ENCODE assay signal across 8 cellular contexts in genomic region chr5:103120607-103121200, GRCh38. TPM values are rescaled to one million over a fixed set of nuclear protein-coding genes. Genes with fewer than 3 reads are reported as not detected.
A peak's percentile ranks its signal among the peaks of the same experiment; 100 is the strongest.
DNase-seq lines count a peak whose midpoint lies in the region; ATAC-seq and TF ChIP-seq lines count a peak whose summit lies in the region.

No MANE protein-coding gene starts in this region.

- TF ChIP-seq CTCF in CD4-positive, alpha-beta T cell (IDR thresholded peaks at IDR 0.05), result no peak
- TF ChIP-seq CTCF in H9 (conservative IDR thresholded peaks at IDR 0.05), result no peak
- no peak for TF ChIP-seq CTCF in SU-DHL-6 (IDR thresholded peaks at IDR 0.05; ENCODE audit: insufficient read depth, low read length, poor library complexity, severe bottlenecking)

- H3K4me2 ChIP-seq in H9 (ENCODE audit: insufficient read depth, insufficient read length, low read length), result peak overlapping the region; percentile 95
- H3K4me2 ChIP-seq in SU-DHL-6 (ENCODE audit: low read depth, low read length, poor library complexity, severe bottlenecking), result peak overlapping the region; percentile 98

- H3K23me2 ChIP-seq in H9 (ENCODE audit: insufficient read length, low read depth, low read length, poor library complexity, severe bottlenecking), result peaks cover 4% of the 10 kb centered on the region

- no peaks in the 10 kb centered on the region for H3K36me3 ChIP-seq in SU-DHL-6 (ENCODE audit: low read length)
- H3K36me3 ChIP-seq in naive thymus-derived CD4-positive, alpha-beta T cell (ENCODE audit: control insufficient read depth in 2 of 3, insufficient read depth in 3 of 3, low read length in 3 of 3), result peaks cover 0 to 3% (median 0%) of the 10 kb centered on the region in 3 experiments

- no peaks in the 10 kb centered on the region for H3K79me2 ChIP-seq in H9 (ENCODE audit: insufficient read depth, low read length)
- H3K79me2 ChIP-seq in SU-DHL-6 (ENCODE audit: insufficient read depth, low read length), result peaks cover 73% of the 10 kb centered on the region

- no peaks in the 10 kb centered on the region for H3K27me3 ChIP-seq in CD4-positive, alpha-beta T cell (ENCODE audit: control insufficient read depth, insufficient read depth, low read length)
- no peaks in the 10 kb centered on the region for H3K27me3 ChIP-seq in H9 (ENCODE audit: insufficient read depth, low read length)
- H3K27me3 ChIP-seq in SU-DHL-6 (ENCODE audit: low read length), result no peaks in the 10 kb centered on the region
- no peaks in the 10 kb centered on the region for H3K27me3 ChIP-seq in naive thymus-derived CD4-positive, alpha-beta T cell (ENCODE audit: control insufficient read depth in 2 of 2, insufficient read depth in 2 of 2, low read length in 2 of 2)

- H2BK15ac ChIP-seq in H9 (ENCODE audit: low read depth, low read length), result no peak overlapping the region

- H2AK5ac ChIP-seq in H9 (ENCODE audit: insufficient read length, low read length), result no peak overlapping the region

- H3K27ac Mint-ChIP-seq in CD4-positive, alpha-beta T cell, result peak overlapping the region; percentile 97
- H3K27ac Mint-ChIP-seq in H9, result peak overlapping the region; percentile 96 to 100 (median 98); a peak in 6 of 7 replicates
- H3K27ac Mint-ChIP-seq in naive thymus-derived CD4-positive, alpha-beta T cell, result peak overlapping the region; percentile 92 to 100 (median 96)

- H3K4me1 Mint-ChIP-seq in CD4-positive, alpha-beta T cell (ENCODE audit: low read depth), result peaks cover 66% of the 10 kb centered on the region
- peaks cover 15 to 17% of the 10 kb centered on the region in 2 experiments for H3K4me1 Mint-ChIP-seq in H9
- peaks cover 28 to 75% (median 67%) of the 10 kb centered on the region in 7 donors for H3K4me1 Mint-ChIP-seq in naive thymus-derived CD4-positive, alpha-beta T cell

- H2BK120ac ChIP-seq in H9 (ENCODE audit: low read depth, low read length, poor library complexity, severe bottlenecking), result no peak overlapping the region

- no peak overlapping the region for H2BK5ac ChIP-seq in H9 (ENCODE audit: insufficient read length, low read length)

- H4K8ac ChIP-seq in H9 (replicated peaks; ENCODE audit: insufficient read length, low read depth, low read length), result no peak overlapping the region

- peak overlapping the region; percentile 98 for H3K4me3 ChIP-seq in SU-DHL-6 (ENCODE audit: insufficient read depth, low read length, poor library complexity, severe bottlenecking)
- peak overlapping the region; percentile 92 for H3K4me3 ChIP-seq in naive thymus-derived CD4-positive, alpha-beta T cell (ENCODE audit: low read length)

- H3K4ac ChIP-seq in H9 (ENCODE audit: low read depth, low read length), result no peak overlapping the region

- no peaks in the 10 kb centered on the region for H3K9me3 Mint-ChIP-seq in CD4-positive, alpha-beta T cell
- no peaks in the 10 kb centered on the region for H3K9me3 Mint-ChIP-seq in H9
- no peaks in the 10 kb centered on the region for H3K9me3 Mint-ChIP-seq in naive thymus-derived CD4-positive, alpha-beta T cell

- no peak overlapping the region for H3K23ac ChIP-seq in H9 (ENCODE audit: insufficient read length, low read depth, low read length)

- H3K18ac ChIP-seq in H9 (ENCODE audit: insufficient read length, low read depth, low read length), result peak overlapping the region; percentile 19

- H3K79me1 ChIP-seq in H9 (ENCODE audit: insufficient read depth, low read depth, low read length, poor library complexity, severe bottlenecking), result no peaks in the 10 kb centered on the region

- H4K20me1 ChIP-seq in H9 (ENCODE audit: control insufficient read depth, insufficient read depth, insufficient read length), result no peaks in the 10 kb centered on the region
- no peaks in the 10 kb centered on the region for H4K20me1 ChIP-seq in SU-DHL-6 (ENCODE audit: low read depth, low read length)

- no peak for ATAC-seq in CD4-positive, alpha-beta T cell (ENCODE audit: poor library complexity)
- ATAC-seq in naive thymus-derived CD4-positive, alpha-beta T cell, result no peak
- no peak for ATAC-seq in HG02798 (IDR thresholded peaks at IDR 0.05; ENCODE audit: poor library complexity, unreplicated experiment)
- no peak for ATAC-seq in HG03457 (IDR thresholded peaks at IDR 0.05; ENCODE audit: unreplicated experiment)

- no peaks in the 10 kb centered on the region for H3K9me2 ChIP-seq in SU-DHL-6 (replicated peaks; ENCODE audit: insufficient read depth, low read length)

- POLR2A ChIA-PET in CD4-positive, alpha-beta T cell (lab: Charles Lee), result interaction anchor here (0.5 to 3.1 kb wide), 16 partner anchors 8 to 365 kb away, joined by 3 to 52 read pairs (median 6); partner anchors contain the start of genes MACIR and PAM
- POLR2A ChIA-PET in naive thymus-derived CD4-positive, alpha-beta T cell (lab: Charles Lee), result interaction anchor here (0.6 to 2.4 kb wide), 14 partner anchors 8 to 441 kb away, joined by 3 to 27 read pairs (median 5); partner anchors contain the start of genes MACIR and NUDT12

- H2BK12ac ChIP-seq in H9 (ENCODE audit: insufficient read length, low read depth, low read length), result no peak overlapping the region

- no peaks in the 10 kb centered on the region for H3K4me1 ChIP-seq in H9 (ENCODE audit: insufficient read depth, low read length)
- peaks cover 9 to 29% of the 10 kb centered on the region in 2 donors for H3K4me1 ChIP-seq in naive thymus-derived CD4-positive, alpha-beta T cell (ENCODE audit: control insufficient read depth in 2 of 2, insufficient read depth in 2 of 2, low read length in 2 of 2)

- intact Hi-C loops in CD4-positive, alpha-beta T cell (cut with DNase I, micrococcal nuclease), result loop anchor here (2.0 to 5.0 kb wide), 2 partner anchors 137 to 138 kb away; partner anchors contain the start of gene MACIR (in 2 of the 2)
- intact Hi-C loops in naive thymus-derived CD4-positive, alpha-beta T cell (cut with micrococcal nuclease), result loop anchor here (1.0 to 5.0 kb wide), 8 partner anchors 9 to 823 kb away; partner anchors contain the start of genes MACIR (in 2 of the 2), PAM (in 2 of the 2), NUDT12 (in 1 of the 2) and SLCO4C1 (in 1 of the 2)

- H2AFZ ChIP-seq in H9 (ENCODE audit: low read length) (no peak overlapping the region), SU-DHL-6 (ENCODE audit: low read depth, low read length, severe bottlenecking) (peak overlapping the region; percentile 69)

- H3K4me3 Mint-ChIP-seq in CD4-positive, alpha-beta T cell, result peak overlapping the region; percentile 98
- peak overlapping the region; percentile 97 to 99 for H3K4me3 Mint-ChIP-seq in H9
- H3K4me3 Mint-ChIP-seq in naive thymus-derived CD4-positive, alpha-beta T cell, result peak overlapping the region; percentile 89 to 100 (median 96)

- H4K91ac ChIP-seq in H9 (ENCODE audit: insufficient read length, low read depth, low read length), result no peak overlapping the region

- H3T11ph ChIP-seq in H9 (ENCODE audit: low read length), result no peak overlapping the region

- H3K9ac ChIP-seq in H9 (ENCODE audit: extremely low read depth, insufficient read length, low read length), result peak overlapping the region; percentile 80
- peak overlapping the region; percentile 72 for H3K9ac ChIP-seq in SU-DHL-6 (ENCODE audit: low read length)

- H3K27me3 Mint-ChIP-seq in CD4-positive, alpha-beta T cell, result no peaks in the 10 kb centered on the region
- H3K27me3 Mint-ChIP-seq in H9 (ENCODE audit: low read depth), result no peaks in the 10 kb centered on the region
- no peaks in the 10 kb centered on the region for H3K27me3 Mint-ChIP-seq in naive thymus-derived CD4-positive, alpha-beta T cell

- no peaks in the 10 kb centered on the region for H3K9me3 ChIP-seq in CD4-positive, alpha-beta T cell (ENCODE audit: control insufficient read depth, low read length)
- H3K9me3 ChIP-seq in H9 (ENCODE audit: control insufficient read depth, low read depth, low read length) (no peaks in the 10 kb centered on the region), SU-DHL-6 (ENCODE audit: insufficient read depth, low read length) (no peaks in the 10 kb centered on the region)
- H3K9me3 ChIP-seq in naive thymus-derived CD4-positive, alpha-beta T cell (ENCODE audit: control insufficient read depth in 2 of 3, low read length in 3 of 3), result no peaks in the 10 kb centered on the region

- WGBS in H9 (ENCODE audit: extremely low coverage, insufficient read length, low lambda C conversion rate), result no CpG with 5 or more reads among the region's 17 CpGs

- H3K56ac ChIP-seq in H9 (ENCODE audit: insufficient read length, low read depth, low read length), result no peak overlapping the region

- CTCF ChIA-PET in CD4-positive, alpha-beta T cell (lab: Charles Lee), result interaction anchor here (1.2 kb wide), 2 partner anchors 12 to 64 kb away, joined by 3 read pairs; no protein-coding TSS in a partner anchor
- CTCF ChIA-PET in naive thymus-derived CD4-positive, alpha-beta T cell (lab: Charles Lee), result interaction anchor here (0.9 to 1.9 kb wide), 4 partner anchors 12 to 138 kb away, joined by 3 to 6 read pairs (median 4); partner anchors contain the start of gene MACIR

- H2BK20ac ChIP-seq in H9 (ENCODE audit: low read depth, low read length, poor library complexity, severe bottlenecking), result no peak overlapping the region

- DNase-seq in CD4-positive, alpha-beta T cell, result peak in 1 of 10 experiments; percentile 1
- DNase-seq in H9 (peak; percentile 31), epithelial cell of prostate (ENCODE audit: low read depth, low spot score) (no peak), NCI-H146 treated with DMSO at 0.1 percent for 48 hours (lab: John Stamatoyannopoulos, UW; ENCODE audit: unreplicated experiment) (no peak)
- peak in 1 of 9 donors; percentile 2 for DNase-seq in naive thymus-derived CD4-positive, alpha-beta T cell

- H4K5ac ChIP-seq in H9 (ENCODE audit: insufficient read length, low read depth, low read length), result no peak overlapping the region

- H3K14ac ChIP-seq in H9 (ENCODE audit: insufficient read depth, low read length), result peak overlapping the region; percentile 80

- H3K36me3 Mint-ChIP-seq in CD4-positive, alpha-beta T cell (ENCODE audit: low read depth), result peaks cover 28% of the 10 kb centered on the region
- H3K36me3 Mint-ChIP-seq in H9 (ENCODE audit: insufficient read depth in 1 of 3, low read depth in 3 of 3), result peaks cover 0 to 2% (median 0%) of the 10 kb centered on the region in 3 experiments; a peak in 1 of 7 replicates
- peaks cover 0 to 11% (median 4%) of the 10 kb centered on the region in 5 donors for H3K36me3 Mint-ChIP-seq in naive thymus-derived CD4-positive, alpha-beta T cell

- peaks cover 15% of the 10 kb centered on the region for H3F3A ChIP-seq in SU-DHL-6 (ENCODE audit: insufficient read depth)

- peak overlapping the region; percentile 92 for H3K27ac ChIP-seq in CD4-positive, alpha-beta T cell (ENCODE audit: low read depth, low read length)
- no peak overlapping the region for H3K27ac ChIP-seq in H9 (ENCODE audit: insufficient read length, low read depth, low read length)
- H3K27ac ChIP-seq in SU-DHL-6 (ENCODE audit: low read depth, low read length), result peak overlapping the region; percentile 98
- H3K27ac ChIP-seq in epithelial cell of prostate, result peak overlapping the region; percentile 94
- peak overlapping the region; percentile 90 for H3K27ac ChIP-seq in naive thymus-derived CD4-positive, alpha-beta T cell (ENCODE audit: low read depth, low read length)

RNA-seq across cellular contexts. Expression of gene PPIP5K2, which starts 0.6 kb away (rescaled TPM):
- 10 to 100 TPM; 40.4 to 45.6 TPM for total RNA-seq in CD4-positive, alpha-beta T cell
- total RNA-seq in H9 (2021), result 42.6 and 43.8 TPM in 2 replicates
- 10 to 100 TPM; 59.4 to 77.4 (median 69.3) TPM for total RNA-seq in naive thymus-derived CD4-positive, alpha-beta T cell
- 10 to 100 TPM; 19.2 to 28.3 TPM for polyA plus RNA-seq in naive thymus-derived CD4-positive, alpha-beta T cell

RNA-seq across cellular contexts. Expression of gene GIN1, which starts 0.8 kb away (rescaled TPM):
- total RNA-seq in CD4-positive, alpha-beta T cell, result 1 to 10 TPM; 2.7 to 2.9 TPM
- 6.6 and 7.7 TPM in 2 replicates for total RNA-seq in H9 (2021)
- total RNA-seq in naive thymus-derived CD4-positive, alpha-beta T cell, result 10 to 100 TPM in 2 of 5 experiments, 1 to 10 TPM in 3; 4.0 to 20.9 (median 9.6) TPM
- polyA plus RNA-seq in naive thymus-derived CD4-positive, alpha-beta T cell, result 10 to 100 TPM; 10.3 to 13.0 TPM
